25 cellular contexts compared by ENCODE assay signal in the genomic region with DNA sequence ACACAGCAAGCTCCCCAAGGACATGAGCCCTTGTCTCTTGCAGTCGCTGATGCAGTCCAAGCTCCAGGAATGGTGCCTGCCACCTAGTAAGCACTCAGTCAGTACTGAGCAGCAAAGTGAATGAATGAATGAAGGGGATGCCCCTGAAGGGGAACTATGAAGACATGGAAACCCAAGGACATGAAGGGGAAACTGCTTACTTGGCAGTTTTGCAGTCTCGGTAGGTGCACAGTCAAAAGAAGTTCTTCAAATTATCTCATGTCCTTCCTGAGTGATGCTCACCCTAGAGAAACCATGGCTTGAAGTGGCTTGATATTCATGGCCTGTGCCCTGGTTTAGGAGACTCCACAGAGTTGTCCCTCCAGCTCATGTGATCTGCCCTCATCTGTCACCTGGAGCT.
"Had no signal": no experiment of that assay in that cellular context is flagged by ENCODE, and none has a peak within 500 bp of the region (broad histone marks: within the 10 kb centered on the region; RNA-seq: fewer than 3 reads in every experiment).

No MANE protein-coding gene starts in this region.

- H3K4me1 ChIP-seq: esophagus muscularis mucosa, gastroesophageal sphincter, parathyroid adenoma, right atrium auricular region, sigmoid colon, thyroid gland had no signal

- H3K9ac ChIP-seq: parathyroid adenoma had no signal

- H3K4me2 ChIP-seq: hepatocyte had no signal

- H3K79me2 ChIP-seq: hepatocyte, parathyroid adenoma had no signal

- FAIRE-seq: endothelial cell of umbilical vein, kidney had no signal

- H3K4me3 ChIP-seq: coronary artery, esophagus muscularis mucosa, gastroesophageal sphincter, heart left ventricle, hepatocyte, left lung, right atrium auricular region, sigmoid colon, stomach, thyroid gland had no signal

- DNase-seq: dermis blood vessel endothelial cell; effector memory CD4-positive, alpha-beta T cell; foreskin keratinocyte; heart left ventricle; kidney; left cardiac atrium; left lung; mesendoderm; midbrain; naive thymus-derived CD4-positive, alpha-beta T cell; sigmoid colon; stimulated activated CD4-positive, alpha-beta T cell treated with anti-CD3 and anti-CD28 coated beads, Interleukin-2, amount 100 ng/mL, for 24 hours; stimulated activated CD4-positive, alpha-beta T cell treated with anti-CD3 and anti-CD28 coated beads, Interleukin-4, amount 100 ng/mL, for 24 hours; stimulated activated naive CD4-positive, alpha-beta T cell treated with Interleukin-2 at 50 U/mL for 16 hours; stomach; thyroid gland had no signal

- H3K9me3 ChIP-seq: neutrophil, thyroid gland had no signal

- H2AFZ ChIP-seq: hepatocyte, parathyroid adenoma had no signal

- H3K27ac ChIP-seq: coronary artery, esophagus muscularis mucosa, foreskin keratinocyte, gastroesophageal sphincter, heart left ventricle, hepatocyte, left lung, neutrophil, parathyroid adenoma, right atrium auricular region, sigmoid colon, stomach, thyroid gland had no signal

- ATAC-seq: foreskin keratinocyte; gastroesophageal sphincter; heart left ventricle; left cardiac atrium; left lung; naive thymus-derived CD4-positive, alpha-beta T cell; stimulated activated effector memory CD8-positive, alpha-beta T cell treated with anti-CD3 and anti-CD28 coated beads, Interleukin-12 subunit alpha, Interleukin-12 subunit beta, amount 100 ng/mL, for 72 hours had no signal

- H3K36me3 ChIP-seq: esophagus muscularis mucosa, gastroesophageal sphincter, heart left ventricle, left lung, neutrophil, right atrium auricular region, sigmoid colon, stomach, thyroid gland had no signal

- H3K27me3 ChIP-seq: esophagus muscularis mucosa, foreskin keratinocyte, gastroesophageal sphincter, heart left ventricle, hepatocyte, left lung, neutrophil, right atrium auricular region, sigmoid colon, stomach, thyroid gland had no signal
